Comparison of ENCODE assay signal across 13 cellular contexts in genomic region chr10:112956631-112957350, GRCh38. TPM values are rescaled to one million over a fixed set of nuclear protein-coding genes. Genes with fewer than 3 reads are reported as not detected.
A peak's percentile ranks its signal among the peaks of the same experiment; 100 is the strongest.
DNase-seq lines count a peak whose midpoint lies in the region; ATAC-seq and TF ChIP-seq lines count a peak whose summit lies in the region.
"Had no signal": no experiment of that assay in that cellular context is flagged by ENCODE, and none has a peak within 500 bp of the region (broad histone marks: within the 10 kb centered on the region; RNA-seq: fewer than 3 reads in every experiment).

No MANE protein-coding gene starts in this region.

- no peak overlapping the region for H2AK5ac ChIP-seq in H9 (ENCODE audit: insufficient read length, low read length)

- H3K18ac ChIP-seq in H9 (ENCODE audit: insufficient read length, low read depth, low read length): no peak overlapping the region

- H3K27ac ChIP-seq in H9 (ENCODE audit: insufficient read length, low read depth, low read length) (peak overlapping the region; percentile 97), PC-3 (ENCODE audit: low read length) (peak overlapping the region; percentile 92), gastroesophageal sphincter (peak overlapping the region in 3 of 4 donors; percentile 34 to 92 (median 89)), gastrocnemius medialis (peak overlapping the region; percentile 19 to 45 (median 38))
- H3K27ac ChIP-seq: PC-9 had no signal

- peak overlapping the region; percentile 72 for H3K4me2 ChIP-seq in H9 (ENCODE audit: insufficient read depth, insufficient read length, low read length)
- H3K4me2 ChIP-seq in PC-3 (ENCODE audit: low read length): peak overlapping the region; percentile 98
- H3K4me2 ChIP-seq: PC-9 had no signal

- no peak overlapping the region for H2BK5ac ChIP-seq in H9 (ENCODE audit: insufficient read length, low read length)

- H3K27me3 ChIP-seq in H9 (ENCODE audit: insufficient read depth, low read length) (no peaks in the 10 kb centered on the region), PC-3 (ENCODE audit: low read length) (no peaks in the 10 kb centered on the region), gastroesophageal sphincter (no peaks in the 10 kb centered on the region), gastrocnemius medialis (no peaks in the 10 kb centered on the region)

- no peak overlapping the region for H2BK12ac ChIP-seq in H9 (ENCODE audit: insufficient read length, low read depth, low read length)

- ATAC-seq in PC-3 (no peak), gastroesophageal sphincter (no peak), gastrocnemius medialis (no peak)
- ATAC-seq: activated CD4-positive, alpha-beta T cell treated with anti-CD3 and anti-CD28 coated beads for 36 hours had no signal

- in situ Hi-C loops in gastrocnemius medialis (cut with MboI; ENCODE audit: low sequenced_read_pairs in 4 of 4): no loop called here

- H3K56ac ChIP-seq in H9 (ENCODE audit: insufficient read length, low read depth, low read length): no peak overlapping the region

- no peak overlapping the region for H4K5ac ChIP-seq in H9 (ENCODE audit: insufficient read length, low read depth, low read length)

- no peaks in the 10 kb centered on the region for H3F3A ChIP-seq in PC-3 (ENCODE audit: low read length, unreplicated experiment)

- H3K79me2 ChIP-seq in H9 (ENCODE audit: insufficient read depth, low read length): peaks cover 40% of the 10 kb centered on the region; the same call in 1 of the 2 replicates
- peaks cover 92% of the 10 kb centered on the region for H3K79me2 ChIP-seq in PC-3 (ENCODE audit: low read length)

- H4K91ac ChIP-seq in H9 (ENCODE audit: insufficient read length, low read depth, low read length): no peak overlapping the region

- intact Hi-C loops in PC-3 (cut with micrococcal nuclease) (loop anchor here (1.0 to 10.0 kb wide), 5 partner anchors 116 to 428 kb away; no protein-coding TSS in a partner anchor), gastrocnemius medialis (cut with DNase I; ENCODE audit: low total_unique reads) (no loop called here)

- TF ChIP-seq CTCF in H9 (conservative IDR thresholded peaks at IDR 0.05) (no peak), PC-3 (conservative IDR thresholded peaks at IDR 0.05; ENCODE audit: low read depth, low read length) (no peak), gastroesophageal sphincter (IDR thresholded peaks at IDR 0.05) (no peak), gastrocnemius medialis (IDR thresholded peaks at IDR 0.05 in 4 of 5, conservative IDR thresholded peaks at IDR 0.05 in 1 of 5) (no peak)

- H3K4me3 ChIP-seq in PC-3 (ENCODE audit: low read length): peak overlapping the region; percentile 91
- H3K4me3 ChIP-seq in gastroesophageal sphincter: no peak overlapping the region
- no peak overlapping the region for H3K4me3 ChIP-seq in gastrocnemius medialis
- H3K4me3 ChIP-seq: PC-9 had no signal

- H3K4me1 Mint-ChIP-seq in H9: peaks cover 80 to 81% of the 10 kb centered on the region in 2 experiments
- peaks cover 5% of the 10 kb centered on the region for H3K4me1 Mint-ChIP-seq in activated naive CD4-positive, alpha-beta T cell treated with anti-CD3 and anti-CD28 coated beads, Interleukin-2, amount 10 ng/mL, durations not matched to agents 7 days and 5 days

- no peaks in the 10 kb centered on the region for H3K27me3 Mint-ChIP-seq in H9 (ENCODE audit: low read depth)
- H3K27me3 Mint-ChIP-seq in activated naive CD4-positive, alpha-beta T cell treated with anti-CD3 and anti-CD28 coated beads, Interleukin-2, amount 10 ng/mL, durations not matched to agents 7 days and 5 days: peaks cover 76% of the 10 kb centered on the region

- H3K9ac ChIP-seq in H9 (ENCODE audit: extremely low read depth, insufficient read length, low read length) (no peak overlapping the region), PC-3 (ENCODE audit: low read length) (peak overlapping the region; percentile 26)

- H4K20me1 ChIP-seq in H9 (ENCODE audit: control insufficient read depth, insufficient read depth, insufficient read length) (no peaks in the 10 kb centered on the region), PC-3 (ENCODE audit: low read length) (0 out of 2 replicates have a peak, but pooled peaks cover 9% of the 10 kb centered on the region)

- no peak overlapping the region for H2BK20ac ChIP-seq in H9 (ENCODE audit: low read depth, low read length, poor library complexity, severe bottlenecking)

- H4K8ac ChIP-seq in H9 (replicated peaks; ENCODE audit: insufficient read length, low read depth, low read length): no peak overlapping the region

- peak overlapping the region; percentile 89 to 98 for H3K4me3 Mint-ChIP-seq in H9
- no peak overlapping the region for H3K4me3 Mint-ChIP-seq in activated naive CD4-positive, alpha-beta T cell treated with anti-CD3 and anti-CD28 coated beads, Interleukin-2, amount 10 ng/mL, durations not matched to agents 7 days and 5 days
- H3K4me3 Mint-ChIP-seq: activated CD4-positive, alpha-beta T cell treated with anti-CD3 and anti-CD28 coated beads for 36 hours; activated naive CD4-positive, alpha-beta T cell treated with anti-CD3 and anti-CD28 coated beads, Interleukin-2, amount 50 U/mL, for 24 hours had no signal

- peaks cover 0 to 2% of the 10 kb centered on the region in 2 experiments; a peak in 2 of 5 replicates for H3K9me3 Mint-ChIP-seq in H9
- H3K9me3 Mint-ChIP-seq in activated naive CD4-positive, alpha-beta T cell treated with anti-CD3 and anti-CD28 coated beads, Interleukin-2, amount 10 ng/mL, durations not matched to agents 7 days and 5 days: no peaks in the 10 kb centered on the region
- H3K9me3 Mint-ChIP-seq: activated naive CD4-positive, alpha-beta T cell treated with anti-CD3 and anti-CD28 coated beads, Interleukin-2, amount 50 U/mL, for 24 hours had no signal

- H3K23me2 ChIP-seq in H9 (ENCODE audit: insufficient read length, low read depth, low read length, poor library complexity, severe bottlenecking): peaks cover 32% of the 10 kb centered on the region

- DNase-seq in H9 (peak; percentile 49), PC-3 (no peak), gastrocnemius medialis (no peak), RKO (ENCODE audit: low spot score) (no peak), NOMO-1 treated with DMSO at 0.1 percent for 48 hours (lab: John Stamatoyannopoulos, UW; ENCODE audit: unreplicated experiment) (no peak), SHP77 treated with DMSO at 0.1 percent for 48 hours (lab: John Stamatoyannopoulos, UW) (no peak)
- no peak for DNase-seq in activated naive CD4-positive, alpha-beta T cell treated with anti-CD3 and anti-CD28 coated beads, Interleukin-2, amount 10 ng/mL, durations not matched to agents 7 days and 5 days
- DNase-seq: activated CD4-positive, alpha-beta T cell treated with anti-CD3 and anti-CD28 coated beads for 36 hours; DMS153; PC-9; right cardiac atrium had no signal

- H3K27ac Mint-ChIP-seq in H9: peak overlapping the region; percentile 69 to 98 (median 98)
- H3K27ac Mint-ChIP-seq in activated naive CD4-positive, alpha-beta T cell treated with anti-CD3 and anti-CD28 coated beads, Interleukin-2, amount 10 ng/mL, durations not matched to agents 7 days and 5 days: no peak overlapping the region
- H3K27ac Mint-ChIP-seq: activated CD4-positive, alpha-beta T cell treated with anti-CD3 and anti-CD28 coated beads for 36 hours; activated naive CD4-positive, alpha-beta T cell treated with anti-CD3 and anti-CD28 coated beads, Interleukin-2, amount 50 U/mL, for 24 hours had no signal

- H3K9me2 ChIP-seq in PC-3 (replicated peaks; ENCODE audit: low read length): no peaks in the 10 kb centered on the region

- no CpG with 5 or more reads among the region's 10 CpGs for WGBS in H9 (ENCODE audit: extremely low coverage, insufficient read length, low lambda C conversion rate)
- 32 to 42% methylated on average over 7 to 10 of the region's 10 CpGs for WGBS in gastroesophageal sphincter (ENCODE audit: low coverage in 1 of 2), 2 donors

- CTCF ChIA-PET in PC-3 (lab: Charles Lee): no interaction called here
- CTCF ChIA-PET in activated naive CD4-positive, alpha-beta T cell treated with anti-CD3 and anti-CD28 coated beads, Interleukin-2, amount 10 ng/mL, durations not matched to agents 7 days and 5 days (lab: Charles Lee): no interaction called here

- no peak overlapping the region for H2BK15ac ChIP-seq in H9 (ENCODE audit: low read depth, low read length)

- POLR2A ChIA-PET in PC-3 (lab: Charles Lee; ENCODE audit: unreplicated experiment): no interaction called here

- no peak overlapping the region for H3K14ac ChIP-seq in H9 (ENCODE audit: insufficient read depth, low read length)

- no TSS peak for BruUV-seq in PC-3 (replicated peaks; lab: Mats Ljungman, UMichigan)

- H3K23ac ChIP-seq in H9 (ENCODE audit: insufficient read length, low read depth, low read length): no peak overlapping the region

- peaks cover 14 to 46% (median 30%) of the 10 kb centered on the region in 3 experiments; a peak in 6 of 7 replicates for H3K36me3 Mint-ChIP-seq in H9 (ENCODE audit: insufficient read depth in 1 of 3, low read depth in 3 of 3)
- H3K36me3 Mint-ChIP-seq in activated naive CD4-positive, alpha-beta T cell treated with anti-CD3 and anti-CD28 coated beads, Interleukin-2, amount 10 ng/mL, durations not matched to agents 7 days and 5 days: peaks cover 3% of the 10 kb centered on the region

- peaks cover 2% of the 10 kb centered on the region for H3K79me1 ChIP-seq in H9 (ENCODE audit: insufficient read depth, low read depth, low read length, poor library complexity, severe bottlenecking)

- no peak for TF ChIP-seq EP300 in gastroesophageal sphincter (IDR thresholded peaks at IDR 0.05)

- H3K9me3 ChIP-seq in H9 (ENCODE audit: control insufficient read depth, low read depth, low read length) (no peaks in the 10 kb centered on the region), PC-3 (ENCODE audit: low read length) (no peaks in the 10 kb centered on the region), gastroesophageal sphincter (no peaks in the 10 kb centered on the region), gastrocnemius medialis (no peaks in the 10 kb centered on the region)

- peaks cover 18% of the 10 kb centered on the region for H3K36me3 ChIP-seq in PC-3 (ENCODE audit: low read depth, low read length)
- H3K36me3 ChIP-seq in gastroesophageal sphincter: no peaks in the 10 kb centered on the region
- no peaks in the 10 kb centered on the region for H3K36me3 ChIP-seq in gastrocnemius medialis

- no peak overlapping the region for H2BK120ac ChIP-seq in H9 (ENCODE audit: low read depth, low read length, poor library complexity, severe bottlenecking)

- no peak overlapping the region for H3T11ph ChIP-seq in H9 (ENCODE audit: low read length)

- no peak for TF ChIP-seq POLR2A in gastroesophageal sphincter (IDR thresholded peaks at IDR 0.05)
- no peak for TF ChIP-seq POLR2A in gastrocnemius medialis (IDR thresholded peaks at IDR 0.05)

- H2AFZ ChIP-seq in H9 (ENCODE audit: low read length): no peak overlapping the region
- H2AFZ ChIP-seq in PC-3 (ENCODE audit: low read length): no peak overlapping the region
- H2AFZ ChIP-seq: PC-9 had no signal

- H3K4ac ChIP-seq in H9 (ENCODE audit: low read depth, low read length): no peak overlapping the region

- H3K4me1 ChIP-seq in H9 (ENCODE audit: insufficient read depth, low read length) (peaks cover 18% of the 10 kb centered on the region; the same call in 1 of the 2 replicates), PC-3 (ENCODE audit: insufficient read depth, low read length) (peaks cover 58% of the 10 kb centered on the region), gastroesophageal sphincter (peaks cover 11 to 90% (median 23%) of the 10 kb centered on the region in 3 donors), gastrocnemius medialis (peaks cover 46 to 62% of the 10 kb centered on the region in 2 donors)

RNA-seq across cellular contexts. Expression of gene TCF7L2, which starts 6.7 kb away (rescaled TPM):
- 71.1 and 73.0 TPM in 2 replicates for total RNA-seq in H9 (2021)
- total RNA-seq in PC-3 (2014; rRNA removed): 14.3 and 16.1 TPM in 2 replicates
- 10 to 100 TPM; 12.6 to 22.4 (median 20.2) TPM for total RNA-seq in gastroesophageal sphincter
- total RNA-seq in gastrocnemius medialis: 1 to 10 TPM; 4.6 to 5.1 (median 5.0) TPM

Comparison
In these comparisons a context has a peak if more than half of its experiments do, and no peak if none do; other contexts are left out.
1. H3K27ac ChIP-seq: peak in every context shown above with its lines; median percentile 97 in H9; 92 in PC-3; 89 in gastroesophageal sphincter; 38 in gastrocnemius medialis.